In the genomic region with DNA sequence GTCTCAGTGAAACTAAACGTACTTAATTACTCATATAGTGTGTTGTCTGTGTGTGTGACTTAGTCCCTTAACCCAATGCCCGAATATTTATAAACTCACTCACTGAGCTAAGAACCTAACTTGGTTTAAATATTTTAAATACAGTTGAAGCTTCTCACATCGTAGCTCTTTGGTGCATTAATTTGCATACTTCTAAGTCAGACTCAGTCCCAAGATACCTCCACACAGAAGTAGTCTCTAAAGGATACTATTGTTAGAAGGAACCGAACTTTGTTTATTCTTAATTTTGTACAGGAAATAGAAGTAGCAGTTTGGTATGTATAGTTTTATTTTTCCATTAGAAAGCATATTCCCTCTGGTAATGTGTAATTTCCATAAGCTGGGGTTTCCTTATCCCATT, we compare ENCODE assay signal across 2 cellular contexts.
A peak's percentile ranks its signal among the peaks of the same experiment; 100 is the strongest.
TF ChIP-seq lines count a peak whose summit lies in the region.

No MANE protein-coding gene starts in this region.

TF ChIP-seq in GM23338, 12 proteins besides CTCF, POLR2A, EP300 and RAD21:
- TF ChIP-seq ZNF114 (CRISPR knock-in tag; IDR thresholded peaks at IDR 0.05) (no peak), EZH2 (IDR thresholded peaks at IDR 0.05; ENCODE audit: low read depth, unreplicated experiment) (peak; percentile 27)

TF ChIP-seq in H1, 55 proteins besides CTCF, POLR2A, EP300 and RAD21:
- TF ChIP-seq ASH2L (IDR thresholded peaks at IDR 0.05; ENCODE audit: low read length) (no peak), CBX8 (IDR thresholded peaks at IDR 0.05; ENCODE audit: borderline replicate concordance, low read depth, low read length) (0 out of 2 replicates have a peak, but pooled peaks have one; percentile 22), EZH2 (IDR thresholded peaks at IDR 0.05; ENCODE audit: low read depth, low read length, severe bottlenecking) (peak; percentile 50)
